Comparison of ENCODE assay signal across 21 cellular contexts in genomic region chr5:89087128-89087527, GRCh38.
"Had no signal": no experiment of that assay in that cellular context is flagged by ENCODE, and none has a peak within 500 bp of the region (broad histone marks: within the 10 kb centered on the region; RNA-seq: fewer than 3 reads in every experiment).

No MANE protein-coding gene starts in this region.

- H3K27ac ChIP-seq: body of pancreas, cardiac muscle cell, epithelial cell of prostate, right lobe of liver, thyroid gland, VCaP had no signal

- ATAC-seq: activated CD4-positive, CD25-positive, alpha-beta regulatory T cell treated with anti-CD3 and anti-CD28 coated beads, Interleukin-2, amount 50 U/mL, for 24 hours; activated naive CD8-positive, alpha-beta T cell treated with anti-CD3 and anti-CD28 coated beads, Interleukin-2, amount 50 U/mL, for 24 hours; activated T-cell treated with anti-CD3 and anti-CD28 coated beads, Interleukin-2, amount 50 U/mL, for 72 hours; body of pancreas; left colon; right lobe of liver; stimulated activated naive CD8-positive, alpha-beta T cell treated with anti-CD3 and anti-CD28 coated beads, Interleukin-15, Interleukin-2, amounts not matched to agents 100 U/mL and 50 U/mL, for 24 hours; T-helper 17 cell had no signal

- H3K27ac Mint-ChIP-seq: activated CD4-positive, alpha-beta memory T cell treated with anti-CD3 and anti-CD28 coated beads, Interleukin-2, amount 10 ng/mL, durations not matched to agents 7 days and 5 days; activated CD4-positive, alpha-beta T cell treated with anti-CD3 and anti-CD28 coated beads, Interleukin-2, amount 10 ng/mL, durations not matched to agents 24 days and 14 days; activated naive CD4-positive, alpha-beta T cell treated with anti-CD3 and anti-CD28 coated beads, Interleukin-2, amount 10 ng/mL, durations not matched to agents 7 days and 5 days; activated naive CD8-positive, alpha-beta T cell treated with anti-CD3 and anti-CD28 coated beads, Interleukin-2, amount 50 U/mL, for 24 hours; activated T-cell treated with anti-CD3 and anti-CD28 coated beads, Interleukin-2, amount 50 U/mL, for 72 hours; T-helper 17 cell had no signal

- H3K9me3 ChIP-seq: body of pancreas, heart right ventricle, right lobe of liver, thyroid gland had no signal

- DNase-seq: activated CD4-positive, alpha-beta memory T cell treated with anti-CD3 and anti-CD28 coated beads, Interleukin-2, amount 10 ng/mL, durations not matched to agents 7 days and 5 days; activated CD4-positive, alpha-beta T cell treated with anti-CD3 and anti-CD28 coated beads, Interleukin-2, amount 10 ng/mL, durations not matched to agents 24 days and 14 days; activated effector memory CD4-positive, alpha-beta T cell treated with anti-CD3 and anti-CD28 coated beads, Interleukin-2, amount 50 U/mL, for 16 hours; activated naive CD4-positive, alpha-beta T cell treated with anti-CD3 and anti-CD28 coated beads, Interleukin-2, amount 10 ng/mL, durations not matched to agents 7 days and 5 days; activated naive CD8-positive, alpha-beta T cell treated with anti-CD3 and anti-CD28 coated beads, Interleukin-2, amount 50 U/mL, for 24 hours; activated T-cell treated with anti-CD3 and anti-CD28 coated beads, Interleukin-2, amount 50 U/mL, for 72 hours; body of pancreas; left colon; naive B cell; nucleus accumbens; right lobe of liver; small intestine; stimulated activated CD4-positive, alpha-beta T cell treated with anti-CD3 and anti-CD28 coated beads, Interleukin-4, amount 100 ng/mL, for 1 hour; stimulated activated naive CD8-positive, alpha-beta T cell treated with anti-CD3 and anti-CD28 coated beads, Interleukin-15, Interleukin-2, amounts not matched to agents 100 U/mL and 50 U/mL, for 24 hours; T-helper 17 cell; thyroid gland had no signal

- H3K4me3 Mint-ChIP-seq: activated CD4-positive, alpha-beta memory T cell treated with anti-CD3 and anti-CD28 coated beads, Interleukin-2, amount 10 ng/mL, durations not matched to agents 7 days and 5 days; activated CD4-positive, alpha-beta T cell treated with anti-CD3 and anti-CD28 coated beads, Interleukin-2, amount 10 ng/mL, durations not matched to agents 24 days and 14 days; activated naive CD4-positive, alpha-beta T cell treated with anti-CD3 and anti-CD28 coated beads, Interleukin-2, amount 10 ng/mL, durations not matched to agents 7 days and 5 days; activated naive CD8-positive, alpha-beta T cell treated with anti-CD3 and anti-CD28 coated beads, Interleukin-2, amount 50 U/mL, for 24 hours; activated T-cell treated with anti-CD3 and anti-CD28 coated beads, Interleukin-2, amount 50 U/mL, for 72 hours; naive B cell; T-helper 17 cell had no signal

- H3K9me3 Mint-ChIP-seq: activated CD4-positive, alpha-beta memory T cell treated with anti-CD3 and anti-CD28 coated beads, Interleukin-2, amount 10 ng/mL, durations not matched to agents 7 days and 5 days; activated CD4-positive, alpha-beta T cell treated with anti-CD3 and anti-CD28 coated beads, Interleukin-2, amount 10 ng/mL, durations not matched to agents 24 days and 14 days; activated naive CD4-positive, alpha-beta T cell treated with anti-CD3 and anti-CD28 coated beads, Interleukin-2, amount 10 ng/mL, durations not matched to agents 7 days and 5 days; activated T-cell treated with anti-CD3 and anti-CD28 coated beads, Interleukin-2, amount 50 U/mL, for 72 hours; naive B cell had no signal

- H3K27me3 ChIP-seq: body of pancreas, cardiac muscle cell, heart right ventricle, right lobe of liver, thyroid gland had no signal

- H3K27me3 Mint-ChIP-seq: activated CD4-positive, alpha-beta memory T cell treated with anti-CD3 and anti-CD28 coated beads, Interleukin-2, amount 10 ng/mL, durations not matched to agents 7 days and 5 days; activated CD4-positive, alpha-beta T cell treated with anti-CD3 and anti-CD28 coated beads, Interleukin-2, amount 10 ng/mL, durations not matched to agents 24 days and 14 days; activated naive CD4-positive, alpha-beta T cell treated with anti-CD3 and anti-CD28 coated beads, Interleukin-2, amount 10 ng/mL, durations not matched to agents 7 days and 5 days; activated naive CD8-positive, alpha-beta T cell treated with anti-CD3 and anti-CD28 coated beads, Interleukin-2, amount 50 U/mL, for 24 hours; naive B cell; T-helper 17 cell had no signal

- H3K36me3 Mint-ChIP-seq: activated naive CD4-positive, alpha-beta T cell treated with anti-CD3 and anti-CD28 coated beads, Interleukin-2, amount 10 ng/mL, durations not matched to agents 7 days and 5 days; naive B cell had no signal

- H3K4me3 ChIP-seq: body of pancreas, cardiac muscle cell, heart right ventricle, right lobe of liver, thyroid gland had no signal

- H3K4me1 ChIP-seq: body of pancreas, right lobe of liver, thyroid gland had no signal

- H3K4me1 Mint-ChIP-seq: activated CD4-positive, alpha-beta memory T cell treated with anti-CD3 and anti-CD28 coated beads, Interleukin-2, amount 10 ng/mL, durations not matched to agents 7 days and 5 days; activated CD4-positive, alpha-beta T cell treated with anti-CD3 and anti-CD28 coated beads, Interleukin-2, amount 10 ng/mL, durations not matched to agents 24 days and 14 days; activated naive CD4-positive, alpha-beta T cell treated with anti-CD3 and anti-CD28 coated beads, Interleukin-2, amount 10 ng/mL, durations not matched to agents 7 days and 5 days; activated naive CD8-positive, alpha-beta T cell treated with anti-CD3 and anti-CD28 coated beads, Interleukin-2, amount 50 U/mL, for 24 hours; T-helper 17 cell had no signal

- H3K36me3 ChIP-seq: cardiac muscle cell, heart right ventricle, right lobe of liver, thyroid gland had no signal
